In the genomic region with DNA sequence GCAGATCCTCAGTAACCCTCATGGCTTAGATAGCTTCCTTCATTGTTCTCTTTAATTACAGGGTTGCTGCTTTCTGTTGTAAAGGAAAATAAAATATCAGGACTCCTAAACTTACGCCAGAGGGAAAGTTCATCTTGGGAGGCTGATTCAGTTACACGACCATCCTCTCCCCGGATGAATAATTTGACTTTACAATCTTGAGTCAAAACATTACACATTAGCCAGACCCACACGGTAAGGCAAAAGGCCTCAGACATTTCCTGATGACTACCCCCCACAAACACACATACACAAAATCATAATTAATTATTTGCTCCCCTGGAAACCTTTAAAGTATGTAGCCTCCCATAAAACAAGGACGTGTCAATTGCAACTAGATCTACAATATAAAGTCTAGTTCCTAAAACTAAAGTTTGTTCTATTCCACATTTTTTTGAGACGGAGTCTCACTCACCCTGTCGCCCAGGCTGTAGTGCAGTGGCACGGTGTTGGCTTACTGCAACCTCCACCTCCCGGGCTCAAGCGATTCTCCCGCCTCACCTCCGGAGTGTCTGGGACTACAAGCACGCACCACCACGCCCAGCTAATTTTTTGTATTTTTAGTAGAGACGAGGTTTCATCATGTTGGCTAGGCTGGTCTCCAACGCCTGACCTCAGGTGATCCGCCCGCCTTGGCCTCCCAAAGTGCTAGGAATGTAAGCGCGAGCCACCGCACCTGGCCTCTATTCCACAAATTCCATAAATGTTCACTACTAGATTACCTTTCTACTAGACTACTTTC, we compare ENCODE assay signal across 8 cellular contexts. TPM values are rescaled to one million over a fixed set of nuclear protein-coding genes. Genes with fewer than 3 reads are reported as not detected.
A peak's percentile ranks its signal among the peaks of the same experiment; 100 is the strongest.
DNase-seq lines count a peak whose midpoint lies in the region; TF ChIP-seq lines count a peak whose summit lies in the region.

No MANE protein-coding gene starts in this region.

- in situ Hi-C loops in HAP-1 (cut with MboI; ENCODE audit: low sequenced_read_pairs) = no loop called here

- TF ChIP-seq POLR2A in stomach (IDR thresholded peaks at IDR 0.05) = no peak

- H3K4me3 ChIP-seq in BJ (ENCODE audit: low read depth, low read length) (peak overlapping the region; percentile 71), HAP-1 (peak overlapping the region; percentile 99), stomach (peak overlapping the region; percentile 80 to 96 (median 94))

- H3K4me3 Mint-ChIP-seq in activated T-helper 1 cell treated with anti-CD3 and anti-CD28 coated beads, Interleukin-12 subunit alpha, Interleukin-12 subunit beta, Interleukin-2, Interleukin-4 antibody, amounts not matched to agents 30 ng/mL and 10 ng/mL and 1 ng/mL, durations not matched to agents 14 hours and 24 hours and 36 hours = peak overlapping the region; percentile 98
- H3K4me3 Mint-ChIP-seq in immature natural killer cell = peak overlapping the region; percentile 93 to 97 (median 95)

- no peak for TF ChIP-seq CTCF in BJ (IDR thresholded peaks at IDR 0.05; ENCODE audit: insufficient read depth, low read depth, low read length)
- no peak for TF ChIP-seq CTCF in stomach (IDR thresholded peaks at IDR 0.05)

- peaks cover 3% of the 10 kb centered on the region; the same call in 1 of the 2 replicates for H3K36me3 ChIP-seq in BJ (ENCODE audit: control insufficient read depth, insufficient read depth, low read length)
- peaks cover 23% of the 10 kb centered on the region for H3K36me3 ChIP-seq in HAP-1 (replicated peaks)
- peaks cover 4 to 12% (median 8%) of the 10 kb centered on the region in 4 donors for H3K36me3 ChIP-seq in stomach

- no peak for TF ChIP-seq EP300 in stomach (IDR thresholded peaks at IDR 0.05)

- POLR2A ChIA-PET in BJ (lab: Charles Lee) = interaction anchor here (0.6 to 1.8 kb wide), 9 partner anchors 7 to 703 kb away, joined by 3 to 13 read pairs (median 3); a partner anchor contains a TSS

- H3K27me3 Mint-ChIP-seq in activated T-helper 1 cell treated with anti-CD3 and anti-CD28 coated beads, Interleukin-12 subunit alpha, Interleukin-12 subunit beta, Interleukin-2, Interleukin-4 antibody, amounts not matched to agents 30 ng/mL and 10 ng/mL and 1 ng/mL, durations not matched to agents 14 hours and 24 hours and 36 hours (ENCODE audit: insufficient read depth) = peaks cover 4% of the 10 kb centered on the region
- peaks cover 7 to 10% (median 8%) of the 10 kb centered on the region in 3 donors for H3K27me3 Mint-ChIP-seq in immature natural killer cell (ENCODE audit: low read depth in 3 of 3)

- WGBS in stomach, 5 donors = 73 to 79% (median 78%) methylated on average over 21 of the region's 21 CpGs

- no peaks in the 10 kb centered on the region for H3K9me3 ChIP-seq in HAP-1
- H3K9me3 ChIP-seq in stomach = no peaks in the 10 kb centered on the region

- H3K27ac ChIP-seq in stomach = peak overlapping the region; percentile 84 to 95 (median 92)

- H3K4me1 ChIP-seq in HAP-1 (peaks cover 45% of the 10 kb centered on the region), stomach (peaks cover 9 to 33% (median 19%) of the 10 kb centered on the region in 4 donors)

- intact Hi-C loops in activated T-helper 1 cell treated with anti-CD3 and anti-CD28 coated beads, Interleukin-12 subunit alpha, Interleukin-12 subunit beta, Interleukin-2, Interleukin-4 antibody, amounts not matched to agents 30 ng/mL and 10 ng/mL and 1 ng/mL, durations not matched to agents 14 hours and 24 hours and 36 hours (cut with micrococcal nuclease) = loop anchor here (2.0 to 5.0 kb wide), 4 partner anchors 32 to 792 kb away; a partner anchor contains a TSS
- intact Hi-C loops in stomach (cut with DNase I; ENCODE audit: low total_unique reads) = no loop called here
- intact Hi-C loops in posterior vena cava (cut with DNase I) = loop anchor here in 1 of 2 donors (5.0 kb wide), 1 partner anchor 45 kb away; no protein-coding TSS in a partner anchor

- CTCF ChIA-PET in BJ (lab: Yijun Ruan, JAX) = interaction anchor here (1.0 to 2.4 kb wide), 4 partner anchors 9 to 47 kb away, joined by 3 to 10 read pairs (median 5); no protein-coding TSS in a partner anchor

- peak; percentile 19 for DNase-seq in BJ (ENCODE audit: low read depth)
- no peak for DNase-seq in HAP-1 (ENCODE audit: low spot score in 2 of 2)
- DNase-seq in activated T-helper 1 cell treated with anti-CD3 and anti-CD28 coated beads, Interleukin-12 subunit alpha, Interleukin-12 subunit beta, Interleukin-2, Interleukin-4 antibody, amounts not matched to agents 30 ng/mL and 10 ng/mL and 1 ng/mL, durations not matched to agents 14 hours and 24 hours and 36 hours (ENCODE audit: low spot score) = no peak
- peak in 1 of 3 donors; percentile 5 for DNase-seq in immature natural killer cell
- DNase-seq in stomach = no peak
- no peak for DNase-seq in stimulated activated CD4-positive, alpha-beta T cell treated with anti-CD3 and anti-CD28 coated beads, Interleukin-2, amount 100 ng/mL, for 48 hours
- DNase-seq in DMS114 treated with DMSO at 0.1 percent for 48 hours (lab: John Stamatoyannopoulos, UW; ENCODE audit: unreplicated experiment) = no peak
- no peak for DNase-seq in posterior vena cava (ENCODE audit: low spot score)

- H3K36me3 Mint-ChIP-seq in activated T-helper 1 cell treated with anti-CD3 and anti-CD28 coated beads, Interleukin-12 subunit alpha, Interleukin-12 subunit beta, Interleukin-2, Interleukin-4 antibody, amounts not matched to agents 30 ng/mL and 10 ng/mL and 1 ng/mL, durations not matched to agents 14 hours and 24 hours and 36 hours (ENCODE audit: low read depth) = peaks cover 10% of the 10 kb centered on the region
- H3K36me3 Mint-ChIP-seq in immature natural killer cell = no peaks in the 10 kb centered on the region

- peaks cover 38% of the 10 kb centered on the region for H3K4me1 Mint-ChIP-seq in activated T-helper 1 cell treated with anti-CD3 and anti-CD28 coated beads, Interleukin-12 subunit alpha, Interleukin-12 subunit beta, Interleukin-2, Interleukin-4 antibody, amounts not matched to agents 30 ng/mL and 10 ng/mL and 1 ng/mL, durations not matched to agents 14 hours and 24 hours and 36 hours (ENCODE audit: low read depth)
- H3K4me1 Mint-ChIP-seq in immature natural killer cell = peaks cover 29 to 33% of the 10 kb centered on the region in 2 donors

- H3K27me3 ChIP-seq in BJ (ENCODE audit: control insufficient read depth, insufficient read depth, low read length) (no peaks in the 10 kb centered on the region), HAP-1 (ENCODE audit: low read depth) (no peaks in the 10 kb centered on the region), stomach (no peaks in the 10 kb centered on the region)

- no peaks in the 10 kb centered on the region for H3K9me3 Mint-ChIP-seq in activated T-helper 1 cell treated with anti-CD3 and anti-CD28 coated beads, Interleukin-12 subunit alpha, Interleukin-12 subunit beta, Interleukin-2, Interleukin-4 antibody, amounts not matched to agents 30 ng/mL and 10 ng/mL and 1 ng/mL, durations not matched to agents 14 hours and 24 hours and 36 hours
- no peaks in the 10 kb centered on the region for H3K9me3 Mint-ChIP-seq in immature natural killer cell

- H3K27ac Mint-ChIP-seq in activated T-helper 1 cell treated with anti-CD3 and anti-CD28 coated beads, Interleukin-12 subunit alpha, Interleukin-12 subunit beta, Interleukin-2, Interleukin-4 antibody, amounts not matched to agents 30 ng/mL and 10 ng/mL and 1 ng/mL, durations not matched to agents 14 hours and 24 hours and 36 hours = peak overlapping the region; percentile 91
- H3K27ac Mint-ChIP-seq in immature natural killer cell = peak overlapping the region; percentile 16 to 87 (median 82)

RNA-seq across cellular contexts. Expression of a gene that starts 0.8 kb away (rescaled TPM):
- polyA plus RNA-seq in BJ (2011; rRNA removed) (414 and 752 TPM in 2 replicates), immature natural killer cell (100 to 1,000 TPM in 2 of 3 donors, 10 to 100 TPM in 1; 84.0 to 112 (median 112) TPM), stomach (100 to 1,000 TPM; 570 to 892 (median 660) TPM)
- 86.6 and 111 TPM in 2 replicates for polyA minus RNA-seq in BJ (2011; rRNA and poly(A)+ RNA removed)
- 635 and 655 TPM in 2 replicates for total RNA-seq in activated T-helper 1 cell treated with anti-CD3 and anti-CD28 coated beads, Interleukin-12 subunit alpha, Interleukin-12 subunit beta, Interleukin-2, Interleukin-4 antibody, amounts not matched to agents 30 ng/mL and 10 ng/mL and 1 ng/mL, durations not matched to agents 14 hours and 24 hours and 36 hours
- total RNA-seq in stomach (100 to 1,000 TPM in 4 of 5 donors, 10 to 100 TPM in 1; 77.6 to 447 (median 187) TPM), posterior vena cava (100 to 1,000 TPM; 255 to 329 TPM)

RNA-seq across cellular contexts. Expression of a gene that starts 22.4 kb away (rescaled TPM):
- 4.8 and 6.3 TPM in 2 replicates for polyA plus RNA-seq in BJ (2011; rRNA removed)
- polyA minus RNA-seq in BJ (2011; rRNA and poly(A)+ RNA removed) = 11.0 and 20.0 TPM in 2 replicates
- 10.4 and 10.6 TPM in 2 replicates for total RNA-seq in activated T-helper 1 cell treated with anti-CD3 and anti-CD28 coated beads, Interleukin-12 subunit alpha, Interleukin-12 subunit beta, Interleukin-2, Interleukin-4 antibody, amounts not matched to agents 30 ng/mL and 10 ng/mL and 1 ng/mL, durations not matched to agents 14 hours and 24 hours and 36 hours
- polyA plus RNA-seq in immature natural killer cell = 1 to 10 TPM in 1 of 3 donors, under 1 TPM in 1, not detected in 1; 0.41 to 2.0 TPM
- 10 to 100 TPM in 1 of 5 donors, 1 to 10 TPM in 2, under 1 TPM in 2; 0.58 to 20.6 (median 1.6) TPM for total RNA-seq in stomach
- polyA plus RNA-seq in stomach = 1 to 10 TPM; 1.7 to 2.3 (median 1.7) TPM
- 1 to 10 TPM; 2.8 to 3.9 TPM for total RNA-seq in posterior vena cava

RNA-seq across cellular contexts. Expression of a gene that starts 22.6 kb away (rescaled TPM):
- polyA plus RNA-seq in BJ (2011; rRNA removed) (1.4 and 1.6 TPM in 2 replicates), immature natural killer cell (1 to 10 TPM; 3.6 to 5.3 (median 4.1) TPM), stomach (1 to 10 TPM; 1.2 to 2.6 (median 1.8) TPM)
- polyA minus RNA-seq in BJ (2011; rRNA and poly(A)+ RNA removed) = 0.85 and 0.87 TPM in 2 replicates
- 3.5 and 4.5 TPM in 2 replicates for total RNA-seq in activated T-helper 1 cell treated with anti-CD3 and anti-CD28 coated beads, Interleukin-12 subunit alpha, Interleukin-12 subunit beta, Interleukin-2, Interleukin-4 antibody, amounts not matched to agents 30 ng/mL and 10 ng/mL and 1 ng/mL, durations not matched to agents 14 hours and 24 hours and 36 hours
- total RNA-seq in stomach (1 to 10 TPM in 1 of 5 donors, under 1 TPM in 1, not detected in 3; 0.18 to 2.7 TPM), posterior vena cava (1 to 10 TPM; 2.5 to 2.9 TPM)

RNA-seq across cellular contexts. Expression of a gene that starts 28.1 kb away (rescaled TPM):
- 161 and 188 TPM in 2 replicates for polyA plus RNA-seq in BJ (2011; rRNA removed)
- 70.5 and 117 TPM in 2 replicates for polyA minus RNA-seq in BJ (2011; rRNA and poly(A)+ RNA removed)
- total RNA-seq in activated T-helper 1 cell treated with anti-CD3 and anti-CD28 coated beads, Interleukin-12 subunit alpha, Interleukin-12 subunit beta, Interleukin-2, Interleukin-4 antibody, amounts not matched to agents 30 ng/mL and 10 ng/mL and 1 ng/mL, durations not matched to agents 14 hours and 24 hours and 36 hours = 192 and 194 TPM in 2 replicates
- 100 to 1,000 TPM in 1 of 3 donors, 10 to 100 TPM in 2; 89.1 to 133 (median 94.6) TPM for polyA plus RNA-seq in immature natural killer cell
- 100 to 1,000 TPM in 4 of 5 donors, 10 to 100 TPM in 1; 10.5 to 203 (median 141) TPM for total RNA-seq in stomach
- 100 to 1,000 TPM; 192 to 246 (median 212) TPM for polyA plus RNA-seq in stomach
- total RNA-seq in posterior vena cava = 100 to 1,000 TPM in 1 of 2 donors, 10 to 100 TPM in 1; 97.2 to 119 TPM

RNA-seq across cellular contexts. Expression of a gene that starts 31.6 kb away (rescaled TPM):
- polyA plus RNA-seq in BJ (2011; rRNA removed) (2.4 and 2.5 TPM in 2 replicates), immature natural killer cell (1 to 10 TPM in 2 of 3 donors, not detected in 1; 1.8 to 3.3 TPM), stomach (1 to 10 TPM; 3.5 to 4.0 (median 3.8) TPM)
- polyA minus RNA-seq in BJ (2011; rRNA and poly(A)+ RNA removed) = 1.8 and 2.2 TPM in 2 replicates
- 1.4 and 1.6 TPM in 2 replicates for total RNA-seq in activated T-helper 1 cell treated with anti-CD3 and anti-CD28 coated beads, Interleukin-12 subunit alpha, Interleukin-12 subunit beta, Interleukin-2, Interleukin-4 antibody, amounts not matched to agents 30 ng/mL and 10 ng/mL and 1 ng/mL, durations not matched to agents 14 hours and 24 hours and 36 hours
- total RNA-seq in stomach (10 to 100 TPM in 1 of 5 donors, 1 to 10 TPM in 3, not detected in 1; 2.8 to 11.2 (median 7.4) TPM), posterior vena cava (1 to 10 TPM; 2.8 to 3.0 TPM)
